In genomic region chr3:134394380-134394779, GRCh38 we compare ENCODE assay signal across 26 cellular contexts. TPM values are rescaled to one million over a fixed set of nuclear protein-coding genes. Genes with fewer than 3 reads are reported as not detected.
"Had no signal": no experiment of that assay in that cellular context is flagged by ENCODE, and none has a peak within 500 bp of the region (broad histone marks: within the 10 kb centered on the region; RNA-seq: fewer than 3 reads in every experiment).

No MANE protein-coding gene starts in this region.

- H3K9me3 ChIP-seq: body of pancreas, left lung, mucosa of descending colon, sigmoid colon, stomach had no signal

- H3K36me3 ChIP-seq: left lung, sigmoid colon, stomach had no signal

- ATAC-seq: activated CD4-positive, alpha-beta T cell treated with anti-CD3 and anti-CD28 coated beads for 36 hours; activated CD8-positive, alpha-beta memory T cell treated with anti-CD3 and anti-CD28 coated beads, Interleukin-2, amount 10 ng/mL, durations not matched to agents 7 days and 5 days; activated CD8-positive, alpha-beta T cell treated with anti-CD3 and anti-CD28 coated beads, Interleukin-2, amount 10 ng/mL, durations not matched to agents 7 days and 5 days; activated naive CD4-positive, alpha-beta T cell treated with anti-CD3 and anti-CD28 coated beads, Interleukin-2, amount 50 U/mL, for 72 hours; activated T-cell treated with anti-CD3 and anti-CD28 coated beads, Interleukin-2, amount 50 U/mL, for 72 hours; body of pancreas; esophagus mucosa; left lung; mucosa of descending colon; natural killer cell treated with Interleukin-12 subunit alpha and Interleukin-12 subunit beta and Interleukin-15 and Interleukin-18, amount 100 ng/mL, for 72 hours; stimulated activated effector memory CD8-positive, alpha-beta T cell treated with anti-CD3 and anti-CD28 coated beads, Interleukin-12 subunit alpha, Interleukin-12 subunit beta, amount 100 ng/mL, for 72 hours had no signal

- H3K4me3 ChIP-seq: body of pancreas, left lung, mucosa of descending colon, sigmoid colon, stomach had no signal

- H3K4me1 ChIP-seq: body of pancreas had no signal

- DNase-seq: activated CD4-positive, alpha-beta T cell treated with anti-CD3 and anti-CD28 coated beads for 36 hours; activated CD4-positive, CD25-positive, alpha-beta regulatory T cell; activated CD8-positive, alpha-beta memory T cell treated with anti-CD3 and anti-CD28 coated beads, Interleukin-2, amount 10 ng/mL, durations not matched to agents 7 days and 5 days; activated CD8-positive, alpha-beta T cell treated with anti-CD3 and anti-CD28 coated beads, Interleukin-2, amount 10 ng/mL, durations not matched to agents 7 days and 5 days; activated naive CD4-positive, alpha-beta T cell; activated T-cell treated with anti-CD3 and anti-CD28 coated beads for 4 hours; activated T-cell treated with anti-CD3 and anti-CD28 coated beads, Interleukin-2, amount 50 U/mL, for 72 hours; body of pancreas; cerebellar nuclear complex; cortex of kidney; endodermal cell; hypothalamus; kidney glomerular epithelial cell; left lung; mucosa of descending colon; posterior cingulate gyrus; sigmoid colon; small intestine; stimulated activated CD4-positive, alpha-beta T cell treated with anti-CD3 and anti-CD28 coated beads, Interleukin-4, amount 100 ng/mL, for 24 hours; stomach; trophoblast cell had no signal

- H3K27ac ChIP-seq: body of pancreas, left lung, stomach had no signal

- H3K27me3 ChIP-seq: body of pancreas, left lung, sigmoid colon, stomach had no signal

RNA-seq across cellular contexts. Expression of gene AMOTL2, which starts 20.1 kb away (rescaled TPM):
- total RNA-seq: activated CD8-positive, alpha-beta memory T cell treated with anti-CD3 and anti-CD28 coated beads, Interleukin-2, amount 10 ng/mL, durations not matched to agents 7 days and 5 days; activated CD8-positive, alpha-beta T cell treated with anti-CD3 and anti-CD28 coated beads, Interleukin-2, amount 10 ng/mL, durations not matched to agents 7 days and 5 days; natural killer cell treated with Interleukin-12 subunit alpha and Interleukin-12 subunit beta and Interleukin-15 and Interleukin-18, amount 100 ng/mL, for 72 hours; T-helper 1 cell treated with Interleukin-12 subunit alpha and Interleukin-12 subunit beta and Interleukin-4 antibody, amounts not matched to agents 30 ng/mL and 1 ng/mL, for 36 hours had no signal
